22 cellular contexts compared by ENCODE assay signal in the genomic region with DNA sequence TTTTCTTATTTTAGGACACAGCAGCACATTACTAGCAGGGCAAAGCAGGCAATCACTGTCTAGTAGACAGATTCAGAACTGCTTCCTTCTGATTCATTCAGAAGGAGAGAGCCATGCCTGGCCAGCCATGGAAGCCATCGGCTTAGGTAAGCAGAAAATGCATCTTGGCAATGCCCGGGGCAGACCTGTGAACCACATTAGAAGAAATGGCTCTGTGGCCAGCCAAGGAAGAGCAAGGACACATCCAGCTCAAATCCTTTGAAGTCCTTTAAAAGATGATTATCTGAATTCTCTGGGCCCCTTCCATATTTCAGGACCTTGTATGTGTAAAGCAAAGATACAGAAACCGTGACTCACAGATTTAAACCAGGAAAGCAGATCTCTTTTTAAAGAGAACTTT.
"Had no signal": no experiment of that assay in that cellular context is flagged by ENCODE, and none has a peak within 500 bp of the region (broad histone marks: within the 10 kb centered on the region; RNA-seq: fewer than 3 reads in every experiment).

No MANE protein-coding gene starts in this region.

- H3K4me3 Mint-ChIP-seq: effector memory CD8-positive, alpha-beta T cell; immature natural killer cell; memory B cell; mesothelial cell of epicardium; naive B cell; natural killer cell treated with Interleukin-12 subunit alpha and Interleukin-12 subunit beta and Interleukin-15 and Interleukin-18, amount 100 ng/mL, for 72 hours; neural crest cell; stimulated activated effector memory CD8-positive, alpha-beta T cell treated with anti-CD3 and anti-CD28 coated beads, Interleukin-12 subunit alpha, Interleukin-12 subunit beta, amount 100 ng/mL, for 72 hours had no signal

- H3K27ac Mint-ChIP-seq: effector memory CD8-positive, alpha-beta T cell; immature natural killer cell; memory B cell; mesothelial cell of epicardium; naive B cell; natural killer cell treated with Interleukin-12 subunit alpha and Interleukin-12 subunit beta and Interleukin-15 and Interleukin-18, amount 100 ng/mL, for 72 hours; stimulated activated effector memory CD8-positive, alpha-beta T cell treated with anti-CD3 and anti-CD28 coated beads, Interleukin-12 subunit alpha, Interleukin-12 subunit beta, amount 100 ng/mL, for 72 hours had no signal

- H3K27ac ChIP-seq: esophagus squamous epithelium, parathyroid adenoma, prostate gland, right atrium auricular region, thoracic aorta, tibial nerve, upper lobe of left lung had no signal

- H3K9me3 Mint-ChIP-seq: memory B cell, mesothelial cell of epicardium, neural crest cell had no signal

- DNase-seq: cortex of kidney; effector memory CD8-positive, alpha-beta T cell; erythroblast; esophagus squamous epithelium; immature natural killer cell; mucosa of descending colon; naive B cell; stimulated activated CD4-positive, alpha-beta T cell treated with anti-CD3 and anti-CD28 coated beads, Interleukin-2, amount 100 ng/mL, for 24 hours; stimulated activated CD4-positive, alpha-beta T cell treated with anti-CD3 and anti-CD28 coated beads, Interleukin-4, amount 100 ng/mL, for 24 hours; stimulated activated naive CD8-positive, alpha-beta T cell treated with anti-CD3 and anti-CD28 coated beads, Interleukin-15, Interleukin-2, amounts not matched to agents 100 U/mL and 50 U/mL, for 24 hours; upper lobe of left lung had no signal

- H3K4me1 Mint-ChIP-seq: immature natural killer cell; memory B cell; mesothelial cell of epicardium; naive B cell; neural crest cell; stimulated activated effector memory CD8-positive, alpha-beta T cell treated with anti-CD3 and anti-CD28 coated beads, Interleukin-12 subunit alpha, Interleukin-12 subunit beta, amount 100 ng/mL, for 72 hours had no signal

- H3K27me3 Mint-ChIP-seq: effector memory CD8-positive, alpha-beta T cell; memory B cell; naive B cell; natural killer cell treated with Interleukin-12 subunit alpha and Interleukin-12 subunit beta and Interleukin-15 and Interleukin-18, amount 100 ng/mL, for 72 hours had no signal

- H3K36me3 Mint-ChIP-seq: immature natural killer cell; memory B cell; mesothelial cell of epicardium; naive B cell; natural killer cell treated with Interleukin-12 subunit alpha and Interleukin-12 subunit beta and Interleukin-15 and Interleukin-18, amount 100 ng/mL, for 72 hours; stimulated activated effector memory CD8-positive, alpha-beta T cell treated with anti-CD3 and anti-CD28 coated beads, Interleukin-12 subunit alpha, Interleukin-12 subunit beta, amount 100 ng/mL, for 72 hours had no signal

- ATAC-seq: effector memory CD8-positive, alpha-beta T cell; mucosa of descending colon; natural killer cell treated with Interleukin-12 subunit alpha and Interleukin-12 subunit beta and Interleukin-15 and Interleukin-18, amount 100 ng/mL, for 72 hours; sciatic nerve; stimulated activated effector memory CD8-positive, alpha-beta T cell treated with anti-CD3 and anti-CD28 coated beads, Interleukin-12 subunit alpha, Interleukin-12 subunit beta, amount 100 ng/mL, for 72 hours; stimulated activated naive CD8-positive, alpha-beta T cell treated with anti-CD3 and anti-CD28 coated beads, Interleukin-15, Interleukin-2, amounts not matched to agents 100 U/mL and 50 U/mL, for 24 hours had no signal
